Comparison of ENCODE assay signal across 16 cellular contexts in genomic region chr10:33820531-33820930, GRCh38.
"Had no signal": no experiment of that assay in that cellular context is flagged by ENCODE, and none has a peak within 500 bp of the region (broad histone marks: within the 10 kb centered on the region; RNA-seq: fewer than 3 reads in every experiment).

No MANE protein-coding gene starts in this region.

- H3K9me3 ChIP-seq: Peyer's patch, SJCRH30 had no signal

- H3K4me1 ChIP-seq: Peyer's patch, SJCRH30 had no signal

- H3K27me3 ChIP-seq: Peyer's patch, SJCRH30 had no signal

- H3K4me2 ChIP-seq: PC-9 had no signal

- H3K4me3 ChIP-seq: PC-9, Peyer's patch, SJCRH30, SK-N-MC had no signal

- H3K36me3 ChIP-seq: Peyer's patch, SJCRH30 had no signal

- DNase-seq: KBM-7; MV-4-11; NCI-H1048; NCI-H187; NCI-H2029; NCI-H2081 treated with DMSO at 0.1 percent for 48 hours; NCI-H2227 treated with DMSO at 0.1 percent for 48 hours; NCI-H524; NK-92 treated with Interleukin-12 subunit alpha and Interleukin-12 subunit beta, amount 100 ng/mL, for 24 hours; OCI-M1; PC-9; Peyer's patch; SHP77 treated with DMSO at 0.1 percent for 48 hours; SJCRH30 had no signal

- H3K27ac ChIP-seq: PC-9, Peyer's patch, SJCRH30, SK-N-MC had no signal

- ATAC-seq: Right ventricle myocardium inferior had no signal

- H2AFZ ChIP-seq: PC-9 had no signal
